In the genomic region with DNA sequence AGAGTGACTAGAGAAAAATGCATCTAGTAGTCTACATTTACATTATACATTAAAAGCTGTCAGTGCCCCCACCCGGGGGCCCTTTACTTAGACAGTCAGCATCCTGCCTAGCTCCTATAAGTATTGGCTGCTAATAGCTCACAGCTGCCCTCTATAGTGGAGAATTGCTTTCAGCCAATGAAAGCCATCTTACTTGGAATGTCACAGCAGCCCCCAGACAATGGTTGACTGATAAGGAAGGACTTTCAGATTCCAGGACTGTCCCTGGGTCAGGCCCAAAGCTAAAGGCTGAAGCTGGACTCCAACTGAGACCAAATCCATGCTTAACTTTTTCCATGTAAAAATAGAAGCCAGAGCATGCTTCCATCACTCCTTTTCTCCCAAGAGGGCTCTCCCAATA, we compare ENCODE assay signal across 19 cellular contexts.
"Had no signal": no experiment of that assay in that cellular context is flagged by ENCODE, and none has a peak within 500 bp of the region (broad histone marks: within the 10 kb centered on the region; RNA-seq: fewer than 3 reads in every experiment).

No MANE protein-coding gene starts in this region.

- H3K4me3 ChIP-seq: left lung, mucosa of descending colon, tibial artery, vagina had no signal

- H3K36me3 Mint-ChIP-seq: activated naive CD8-positive, alpha-beta T cell treated with anti-CD3 and anti-CD28 coated beads, Interleukin-2, amount 10 ng/mL, durations not matched to agents 7 days and 5 days; naive thymus-derived CD4-positive, alpha-beta T cell had no signal

- H3K4me1 ChIP-seq: left lung, tibial artery, vagina had no signal

- H3K27me3 ChIP-seq: brain microvascular endothelial cell, left lung, tibial artery, vagina had no signal

- H3K27ac ChIP-seq: brain microvascular endothelial cell, left lung, tibial artery, vagina had no signal

- H3K4me1 Mint-ChIP-seq: activated CD4-positive, alpha-beta T cell treated with anti-CD3 and anti-CD28 coated beads, Interleukin-2, amount 10 ng/mL, durations not matched to agents 24 days and 14 days; activated naive CD8-positive, alpha-beta T cell treated with anti-CD3 and anti-CD28 coated beads, Interleukin-2, amount 10 ng/mL, durations not matched to agents 7 days and 5 days; naive thymus-derived CD4-positive, alpha-beta T cell had no signal

- H3K27me3 Mint-ChIP-seq: activated CD4-positive, alpha-beta T cell treated with anti-CD3 and anti-CD28 coated beads, Interleukin-2, amount 10 ng/mL, durations not matched to agents 24 days and 14 days; activated naive CD8-positive, alpha-beta T cell treated with anti-CD3 and anti-CD28 coated beads, Interleukin-2, amount 10 ng/mL, durations not matched to agents 7 days and 5 days had no signal

- H3K36me3 ChIP-seq: brain microvascular endothelial cell, left lung, tibial artery, vagina had no signal

- H3K9me3 Mint-ChIP-seq: activated CD4-positive, alpha-beta T cell treated with anti-CD3 and anti-CD28 coated beads, Interleukin-2, amount 10 ng/mL, durations not matched to agents 24 days and 14 days; activated naive CD8-positive, alpha-beta T cell treated with anti-CD3 and anti-CD28 coated beads, Interleukin-2, amount 10 ng/mL, durations not matched to agents 7 days and 5 days; T-helper 2 cell treated with Interferon-gamma antibody and Interleukin-4, amounts not matched to agents 5 μg/mL and 100 μg/mL, for 36 hours had no signal

- DNase-seq: activated CD4-positive, alpha-beta T cell treated with anti-CD3 and anti-CD28 coated beads, Interleukin-2, amount 10 ng/mL, durations not matched to agents 24 days and 14 days; activated CD4-positive, CD25-positive, alpha-beta regulatory T cell; activated CD8-positive, alpha-beta memory T cell treated with anti-CD3 and anti-CD28 coated beads, Interleukin-2, amount 50 U/mL, for 48 hours; activated CD8-positive, alpha-beta T cell treated with anti-CD3 and anti-CD28 coated beads, Interleukin-2, amount 10 ng/mL, durations not matched to agents 7 days and 5 days; activated naive CD8-positive, alpha-beta T cell treated with anti-CD3 and anti-CD28 coated beads, Interleukin-2, amount 10 ng/mL, durations not matched to agents 7 days and 5 days; anterior cingulate cortex; brain microvascular endothelial cell; effector memory CD4-positive, alpha-beta T cell; foreskin melanocyte; left lung; mucosa of descending colon; naive thymus-derived CD4-positive, alpha-beta T cell; posterior cingulate gyrus; retina; stimulated activated CD4-positive, alpha-beta T cell treated with anti-CD3 and anti-CD28 coated beads, Interleukin-4, amount 100 ng/mL, for 1 hour; stimulated activated naive CD4-positive, alpha-beta T cell; tibial artery had no signal

- H3K27ac Mint-ChIP-seq: activated CD4-positive, alpha-beta T cell treated with anti-CD3 and anti-CD28 coated beads, Interleukin-2, amount 10 ng/mL, durations not matched to agents 24 days and 14 days; activated CD8-positive, alpha-beta T cell treated with anti-CD3 and anti-CD28 coated beads, Interleukin-2, amount 10 ng/mL, durations not matched to agents 7 days and 5 days; activated naive CD8-positive, alpha-beta T cell treated with anti-CD3 and anti-CD28 coated beads, Interleukin-2, amount 10 ng/mL, durations not matched to agents 7 days and 5 days; naive thymus-derived CD4-positive, alpha-beta T cell; T-helper 2 cell treated with Interferon-gamma antibody and Interleukin-4, amounts not matched to agents 5 μg/mL and 100 μg/mL, for 36 hours had no signal

- H3K4me3 Mint-ChIP-seq: activated CD4-positive, alpha-beta T cell treated with anti-CD3 and anti-CD28 coated beads, Interleukin-2, amount 10 ng/mL, durations not matched to agents 24 days and 14 days; activated CD8-positive, alpha-beta T cell treated with anti-CD3 and anti-CD28 coated beads, Interleukin-2, amount 10 ng/mL, durations not matched to agents 7 days and 5 days; activated naive CD8-positive, alpha-beta T cell treated with anti-CD3 and anti-CD28 coated beads, Interleukin-2, amount 10 ng/mL, durations not matched to agents 7 days and 5 days; naive thymus-derived CD4-positive, alpha-beta T cell; T-helper 2 cell treated with Interferon-gamma antibody and Interleukin-4, amounts not matched to agents 5 μg/mL and 100 μg/mL, for 36 hours had no signal
